8 cellular contexts compared by ENCODE assay signal in the genomic region with DNA sequence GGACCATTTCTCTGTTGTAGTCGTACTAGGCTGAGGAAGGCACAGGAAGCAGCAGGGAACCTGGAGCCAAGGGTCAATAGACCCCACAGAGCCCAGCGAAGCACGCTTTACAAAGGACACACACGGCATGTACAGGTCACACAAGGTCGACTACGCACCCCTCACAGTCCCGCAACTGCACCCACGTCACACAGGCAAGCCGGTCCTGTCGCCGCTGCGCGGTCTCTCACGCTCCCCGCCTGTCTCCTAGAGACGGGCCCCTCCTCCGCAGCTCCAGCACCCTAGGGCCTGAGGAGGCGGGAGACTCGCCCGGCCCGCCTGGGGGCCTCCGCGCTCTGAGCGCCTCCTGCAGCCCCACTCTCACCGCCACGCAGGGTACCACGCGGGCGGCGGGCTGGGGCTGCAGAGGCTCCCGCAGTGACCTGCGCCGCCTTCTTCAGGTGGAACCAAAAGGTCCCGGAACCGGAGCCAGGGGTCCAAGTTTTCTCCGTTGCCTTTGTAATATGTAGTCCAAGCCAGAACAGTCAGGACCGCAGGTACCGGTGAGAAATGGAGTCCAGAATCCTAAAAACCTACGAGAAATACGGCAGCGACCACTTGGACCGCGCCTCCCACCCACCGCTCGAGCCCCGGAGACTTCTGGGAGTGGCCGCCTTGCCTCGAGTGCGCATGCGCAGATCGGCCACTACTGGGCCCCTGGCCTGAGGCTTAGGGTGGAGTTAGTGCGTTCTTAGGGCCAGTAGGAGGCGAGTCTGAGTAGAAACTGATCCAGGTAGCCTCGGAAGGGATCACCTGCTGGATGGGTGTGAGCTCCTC. TPM values are rescaled to one million over a fixed set of nuclear protein-coding genes. Genes with fewer than 3 reads are reported as not detected.
DNase-seq lines count a peak whose midpoint lies in the region; ATAC-seq lines count a peak whose summit lies in the region.

ZNF607 (minus strand) TSS at position 651 of the 816 bp plus-strand sequence. CDS start 8,143 bp downstream, outside the sequence.

- ATAC-seq in GM21528 (IDR thresholded peaks at IDR 0.05; ENCODE audit: low FRiP score, unreplicated experiment) = peak; percentile 92

- H3K4me3 ChIP-seq in Jurkat, Clone E6-1 (ENCODE audit: low read length) = peak within 1 kb of the TSS; percentile 85
- H3K4me3 ChIP-seq in neuron (ENCODE audit: low read length) = peak within 1 kb of the TSS; percentile 94

- peaks cover 9% of the 10 kb centered on the region for H3K9me3 ChIP-seq in neuron (ENCODE audit: low read length)

- no peaks in the 10 kb centered on the region for H3K27me3 ChIP-seq in neuron (ENCODE audit: insufficient read depth, low read length)

- peaks cover 7% of the 10 kb centered on the region for H3K4me1 ChIP-seq in neuron (ENCODE audit: insufficient read depth, low read length)

- peaks cover 9% of the 10 kb centered on the region for H3K36me3 ChIP-seq in neuron (ENCODE audit: insufficient read depth, low read length)

- DNase-seq in DMS 273 treated with DMSO at 0.1 percent for 48 hours (lab: John Stamatoyannopoulos, UW) (peak; percentile 86), RPMI8226 (peak; percentile 92), activated gamma-delta T cell treated with Interleukin-2 at 50 U/mL for 16 hours (peak; percentile 83), foreskin melanocyte (peak; percentile 67), stromal cell of bone marrow (ENCODE audit: low read depth) (peak; percentile 78)
- peak; percentile 78 for DNase-seq in Jurkat, Clone E6-1 (ENCODE audit: low read depth, low spot score)

- peak within 1 kb of the TSS; percentile 43 for H2AFZ ChIP-seq in neuron (ENCODE audit: low read depth, low read length)

RNA-seq across cellular contexts. Expression of gene ZNF607, which starts in this region (rescaled TPM):
- polyA plus RNA-seq in Jurkat, Clone E6-1 (2012; ENCODE audit: insufficient read depth, insufficient read length) = 0.26 TPM

Comparison
In these comparisons a context has a peak if more than half of its experiments do, and no peak if none do; other contexts are left out.
1. Peak in every context shown above with its lines: DNase-seq, ATAC-seq and H3K4me3 ChIP-seq.